ENCODE assay signal across 8 cellular contexts in genomic region chr1:226121049-226121586, GRCh38. TPM values are rescaled to one million over a fixed set of nuclear protein-coding genes. Genes with fewer than 3 reads are reported as not detected.
DNase-seq lines count a peak whose midpoint lies in the region; ATAC-seq and TF ChIP-seq lines count a peak whose summit lies in the region.

No MANE protein-coding gene starts in this region.

- H3K4me3 ChIP-seq in AG04449 (ENCODE audit: low read depth, low read length) (peak overlapping the region; percentile 29), HL-60 (replicated peaks; ENCODE audit: insufficient read depth, low read length) (peak overlapping the region; percentile 35)

- H3K27ac Mint-ChIP-seq in MCF 10A (ENCODE audit: low read depth, unreplicated experiment) (no peak overlapping the region), naive B cell (peak overlapping the region; percentile 87 to 96 (median 94))

- H3K27me3 Mint-ChIP-seq in MCF 10A (ENCODE audit: insufficient read depth, unreplicated experiment) (no peaks in the 10 kb centered on the region), naive B cell (no peaks in the 10 kb centered on the region)

- no peak for DNase-seq in AG04449 (ENCODE audit: low read depth, low spot score)
- no peak for DNase-seq in HL-60 (ENCODE audit: low read depth in 1 of 2, low spot score in 1 of 2)
- DNase-seq in MCF 10A (ENCODE audit: unreplicated experiment) = no peak
- no peak for DNase-seq in naive B cell
- no peak for DNase-seq in NK-92 treated with Interleukin-12 subunit alpha and Interleukin-12 subunit beta, amount 100 ng/mL, for 24 hours (lab: John Stamatoyannopoulos, UW)
- no peak for DNase-seq in NK-92 (lab: John Stamatoyannopoulos, UW; ENCODE audit: unreplicated experiment)
- DNase-seq in NCI-H526 treated with DMSO at 0.1 percent for 48 hours (lab: John Stamatoyannopoulos, UW) = no peak
- DNase-seq in NCI-H1694 (lab: John Stamatoyannopoulos, UW) = no peak

- ATAC-seq in naive B cell (ENCODE audit: low read depth in 2 of 2) = no peak

- H3K36me3 Mint-ChIP-seq in MCF 10A (ENCODE audit: insufficient read depth, unreplicated experiment) (peaks cover 5% of the 10 kb centered on the region), naive B cell (no peaks in the 10 kb centered on the region)

- peak overlapping the region; percentile 65 for H3K4me3 Mint-ChIP-seq in MCF 10A (ENCODE audit: unreplicated experiment)
- H3K4me3 Mint-ChIP-seq in naive B cell = peak overlapping the region; percentile 77 to 90 (median 84)

- CTCF ChIA-PET in AG04449 (lab: Yijun Ruan, JAX) (interaction anchor here (0.8 to 7.7 kb wide), 23 partner anchors 10 to 286 kb away, joined by 3 to 282 read pairs (median 5); partner anchors contain the start of genes PARP1 and SDE2), MCF 10A (lab: Yijun Ruan, JAX) (interaction anchor here (0.6 to 6.3 kb wide), 28 partner anchors 11 to 1208 kb away, joined by 3 to 131 read pairs (median 5); partner anchors contain the start of genes H3-3A and LIN9)

- no peaks in the 10 kb centered on the region for H3K27me3 ChIP-seq in HL-60 (ENCODE audit: insufficient read depth, poor library complexity, severe bottlenecking)

- POLR2A ChIA-PET in AG04449 (lab: Yijun Ruan, JAX) = no interaction called here
- POLR2A ChIA-PET in MCF 10A (lab: Yijun Ruan, JAX) = interaction anchor here (0.7 to 5.4 kb wide), 9 partner anchors 10 to 287 kb away, joined by 3 to 54 read pairs (median 4); partner anchors contain the start of genes H3-3A and PARP1

- H3K27ac ChIP-seq in HL-60 (replicated peaks) = no peak overlapping the region

- peaks cover 29% of the 10 kb centered on the region for H3K4me1 Mint-ChIP-seq in MCF 10A (ENCODE audit: insufficient read depth, unreplicated experiment)
- H3K4me1 Mint-ChIP-seq in naive B cell = peaks cover 54 to 69% (median 66%) of the 10 kb centered on the region in 3 donors

- intact Hi-C loops in MCF 10A (cut with micrococcal nuclease) = loop anchor here (1.0 to 5.0 kb wide), 6 partner anchors 12 to 646 kb away; partner anchors contain the start of gene SDE2

- H3K9me3 Mint-ChIP-seq in MCF 10A (ENCODE audit: unreplicated experiment) = no peaks in the 10 kb centered on the region
- H3K9me3 Mint-ChIP-seq in naive B cell = no peaks in the 10 kb centered on the region

- TF ChIP-seq CTCF in AG04449 (IDR thresholded peaks at IDR 0.05; ENCODE audit: insufficient read depth, low read length, missing control alignments) (no peak), HL-60 (IDR thresholded peaks at IDR 0.05; ENCODE audit: insufficient read depth, low read length) (no peak), MCF 10A (IDR thresholded peaks at IDR 0.05; ENCODE audit: unreplicated experiment) (no peak)

- BruUV-seq in MCF 10A (replicated peaks; lab: Mats Ljungman, UMichigan) = no TSS peak

RNA-seq across cellular contexts. Expression of gene H3-3A, which starts 58.6 kb away (rescaled TPM):
- 635 and 710 TPM in 2 replicates for total RNA-seq in MCF 10A (2022)
- 1,000 to 10,000 TPM; 1,065 to 1,461 (median 1,242) TPM for polyA plus RNA-seq in naive B cell (ENCODE audit: low read depth in 6 of 6)
